1 cellular context compared by ENCODE assay signal in genomic region chrX:1281511-1281910, GRCh38.
TF ChIP-seq lines count a peak whose summit lies in the region.

No MANE protein-coding gene starts in this region.

TF ChIP-seq in SK-N-SH treated with all-trans-retinoic acid at 6 μM for 48 hours, 23 proteins besides CTCF, POLR2A, EP300 and RAD21 (continued from another document):
- TF ChIP-seq PATZ1 (CRISPR knock-in tag; IDR thresholded peaks at IDR 0.05; ENCODE audit: borderline replicate concordance) (no peak), POU6F1 (CRISPR knock-in tag; IDR thresholded peaks at IDR 0.05; ENCODE audit: borderline replicate concordance, low read depth) (no peak), TOX (CRISPR knock-in tag; IDR thresholded peaks at IDR 0.05; ENCODE audit: borderline replicate concordance) (no peak)
